In the genomic region with DNA sequence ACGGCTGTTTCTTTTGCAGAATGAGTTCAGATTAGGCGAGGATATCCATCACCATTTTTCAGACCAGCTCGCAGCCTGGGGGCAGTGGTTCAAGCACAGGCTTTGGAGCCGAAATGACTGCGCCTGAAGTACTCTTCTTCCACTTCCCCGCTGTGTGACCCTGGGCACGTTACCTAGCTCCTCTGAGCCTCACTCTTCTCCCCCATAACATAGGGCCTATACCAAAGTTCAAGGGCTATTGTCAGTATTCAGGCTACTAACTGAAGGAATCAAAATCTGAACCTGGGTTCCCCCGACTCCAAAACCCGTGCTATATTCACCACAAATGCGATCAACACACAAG, we compare ENCODE assay signal across 8 cellular contexts. TPM values are rescaled to one million over a fixed set of nuclear protein-coding genes. Genes with fewer than 3 reads are reported as not detected.
DNase-seq lines count a peak whose midpoint lies in the region; ATAC-seq, FAIRE-seq and TF ChIP-seq lines count a peak whose summit lies in the region.

No MANE protein-coding gene starts in this region.

- peak overlapping the region; percentile 96 for H3K4me3 ChIP-seq in GM12865 (ENCODE audit: low read depth, low read length)
- peak overlapping the region; percentile 82 for H3K4me3 ChIP-seq in HUES48 (ENCODE audit: low read depth, low read length)
- H3K4me3 ChIP-seq in bronchial epithelial cell (ENCODE audit: low read depth, low read length) = peak overlapping the region; percentile 86
- peak overlapping the region; percentile 73 for H3K4me3 ChIP-seq in mucosa of stomach (ENCODE audit: low read length)

- H3K4me1 ChIP-seq in HUES48 (ENCODE audit: control insufficient read depth, insufficient read depth, low read length) (peaks cover 11% of the 10 kb centered on the region), mucosa of stomach (ENCODE audit: control insufficient read depth, insufficient read depth, low read length) (peaks cover 7% of the 10 kb centered on the region)

- no peak overlapping the region for H3K27ac ChIP-seq in HUES48 (ENCODE audit: low read depth, low read length)

- DNase-seq in GM12865 (ENCODE audit: low read depth) = peak; percentile 16
- DNase-seq in bronchial epithelial cell (ENCODE audit: low read depth) = no peak
- no peak for DNase-seq in SIG-M5 (lab: John Stamatoyannopoulos, UW)
- DNase-seq in stimulated activated CD4-positive, alpha-beta T cell treated with anti-CD3 and anti-CD28 coated beads, Interleukin-4, amount 100 ng/mL, for 1 hour = no peak
- DNase-seq in SKM-1 treated with dmso at 0.1 percent for 144 hours (lab: John Stamatoyannopoulos, UW; ENCODE audit: unreplicated experiment) = no peak

- ATAC-seq in HG03196 (IDR thresholded peaks at IDR 0.05; ENCODE audit: unreplicated experiment) = no peak

- TF ChIP-seq CTCF in GM12865 (IDR thresholded peaks at IDR 0.05; ENCODE audit: insufficient read depth, low read depth, low read length, missing control alignments) (no peak), bronchial epithelial cell (IDR thresholded peaks at IDR 0.05; ENCODE audit: insufficient read depth, low read length, severe bottlenecking) (no peak)

- H3K27me3 ChIP-seq in HUES48 (ENCODE audit: control insufficient read depth, insufficient read depth, low read length) (no peaks in the 10 kb centered on the region), bronchial epithelial cell (ENCODE audit: control insufficient read depth, insufficient read depth, low read length) (no peaks in the 10 kb centered on the region), mucosa of stomach (ENCODE audit: control insufficient read depth, insufficient read depth, low read length) (no peaks in the 10 kb centered on the region)

- H3K9ac ChIP-seq in HUES48 (ENCODE audit: low read depth, low read length) (peak overlapping the region; percentile 67), mucosa of stomach (ENCODE audit: low read length) (peak overlapping the region; percentile 85)

- FAIRE-seq in bronchial epithelial cell (lab: Jason Lieb, UNC) = no peak

- H3K9me3 ChIP-seq in HUES48 (ENCODE audit: control insufficient read depth, insufficient read depth, low read length) (no peaks in the 10 kb centered on the region), mucosa of stomach (ENCODE audit: control insufficient read depth, low read length) (no peaks in the 10 kb centered on the region)

- peaks cover 39% of the 10 kb centered on the region for H3K36me3 ChIP-seq in HUES48 (ENCODE audit: control insufficient read depth, insufficient read depth, low read length)
- H3K36me3 ChIP-seq in bronchial epithelial cell (ENCODE audit: control insufficient read depth, insufficient read depth, low read length) = peaks cover 13% of the 10 kb centered on the region
- H3K36me3 ChIP-seq in mucosa of stomach (ENCODE audit: control insufficient read depth, insufficient read depth, low read length) = no peaks in the 10 kb centered on the region

RNA-seq across cellular contexts. Expression of a gene that starts 0.4 kb away (rescaled TPM):
- total RNA-seq in bronchial epithelial cell = 50.8 and 65.0 TPM in 2 replicates

RNA-seq across cellular contexts. Expression of a gene that starts 0.4 kb away (rescaled TPM):
- total RNA-seq in bronchial epithelial cell = 8.7 and 10.2 TPM in 2 replicates
